ENCODE assay signal across 1 cellular context in the genomic region with DNA sequence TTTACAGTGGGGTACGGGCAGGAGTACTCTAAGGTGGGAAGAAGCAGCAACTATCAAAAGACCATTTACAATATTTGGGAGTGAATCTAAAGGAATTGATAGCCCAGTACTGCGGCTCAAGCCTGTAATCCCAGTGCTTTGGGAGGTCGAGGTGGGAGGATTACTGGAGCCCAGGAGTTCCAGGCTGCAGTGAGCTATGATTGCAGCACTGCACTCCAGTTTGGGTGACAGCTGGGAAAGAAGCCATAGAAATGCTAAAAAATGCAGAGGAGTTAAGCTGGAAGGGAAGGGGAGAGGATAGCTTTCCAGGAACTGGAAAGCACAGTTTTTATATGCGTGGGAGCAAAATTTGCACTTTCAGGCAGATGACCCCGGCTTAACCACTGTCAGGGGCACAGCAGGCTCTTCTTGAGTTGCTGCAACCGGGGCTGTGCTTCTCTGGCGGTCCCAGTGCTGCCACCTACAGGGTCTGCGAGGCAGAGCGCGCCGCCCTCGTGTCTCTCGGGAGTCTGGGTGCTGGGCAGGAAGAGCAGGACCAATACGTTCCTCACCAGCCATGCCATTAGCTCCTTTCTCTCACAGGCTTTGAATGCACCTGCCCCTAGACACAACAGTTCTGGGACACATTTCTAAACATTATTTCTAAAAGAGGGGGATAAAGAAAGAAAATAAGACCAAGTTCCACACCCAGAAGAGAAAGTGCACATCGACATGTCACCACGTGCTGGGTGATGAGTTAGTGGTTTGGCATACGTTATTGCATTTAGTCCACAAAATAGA.
TF ChIP-seq lines count a peak whose summit lies in the region.

No MANE protein-coding gene starts in this region.

TF ChIP-seq in GM12878, 131 proteins besides CTCF, POLR2A, EP300 and RAD21 (continued from another document):
- TF ChIP-seq, protein P1, sequence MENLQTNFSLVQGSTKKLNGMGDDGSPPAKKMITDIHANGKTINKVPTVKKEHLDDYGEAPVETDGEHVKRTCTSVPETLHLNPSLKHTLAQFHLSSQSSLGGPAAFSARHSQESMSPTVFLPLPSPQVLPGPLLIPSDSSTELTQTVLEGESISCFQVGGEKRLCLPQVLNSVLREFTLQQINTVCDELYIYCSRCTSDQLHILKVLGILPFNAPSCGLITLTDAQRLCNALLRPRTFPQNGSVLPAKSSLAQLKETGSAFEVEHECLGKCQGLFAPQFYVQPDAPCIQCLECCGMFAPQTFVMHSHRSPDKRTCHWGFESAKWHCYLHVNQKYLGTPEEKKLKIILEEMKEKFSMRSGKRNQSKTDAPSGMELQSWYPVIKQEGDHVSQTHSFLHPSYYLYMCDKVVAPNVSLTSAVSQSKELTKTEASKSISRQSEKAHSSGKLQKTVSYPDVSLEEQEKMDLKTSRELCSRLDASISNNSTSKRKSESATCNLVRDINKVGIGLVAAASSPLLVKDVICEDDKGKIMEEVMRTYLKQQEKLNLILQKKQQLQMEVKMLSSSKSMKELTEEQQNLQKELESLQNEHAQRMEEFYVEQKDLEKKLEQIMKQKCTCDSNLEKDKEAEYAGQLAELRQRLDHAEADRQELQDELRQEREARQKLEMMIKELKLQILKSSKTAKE (IDR thresholded peaks at IDR 0.05; ENCODE audit: low read depth, poor library complexity, severe bottlenecking), result peak; percentile 69
